12 cellular contexts compared by ENCODE assay signal in the genomic region with DNA sequence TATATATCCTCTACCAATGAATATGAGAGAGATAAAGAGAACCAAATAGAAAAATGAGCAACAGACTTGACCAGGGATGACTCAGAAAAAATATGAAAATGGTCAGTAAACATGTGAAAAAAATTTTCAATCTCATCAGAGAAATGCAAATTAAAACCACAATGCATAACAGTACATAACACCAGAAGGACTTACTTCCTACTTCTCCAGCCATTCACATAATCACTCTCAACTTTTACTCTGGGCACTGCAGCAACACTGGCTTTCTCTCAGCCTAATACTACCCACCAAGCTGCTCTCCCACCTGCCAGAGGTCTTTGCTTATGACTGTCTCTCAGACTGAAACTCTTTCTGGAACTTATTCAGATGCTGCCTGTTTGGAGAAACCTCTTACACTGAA. TPM values are rescaled to one million over a fixed set of nuclear protein-coding genes. Genes with fewer than 3 reads are reported as not detected.
DNase-seq lines count a peak whose midpoint lies in the region; ATAC-seq and TF ChIP-seq lines count a peak whose summit lies in the region.
"Had no signal": no experiment of that assay in that cellular context is flagged by ENCODE, and none has a peak within 500 bp of the region (broad histone marks: within the 10 kb centered on the region; RNA-seq: fewer than 3 reads in every experiment).

No MANE protein-coding gene starts in this region.

- no peak overlapping the region for H3K27ac ChIP-seq in A673 (ENCODE audit: low read depth, low read length, poor library complexity, severe bottlenecking)
- no peak overlapping the region for H3K27ac ChIP-seq in substantia nigra (ENCODE audit: low read depth, low read length, poor library complexity, severe bottlenecking)
- H3K27ac ChIP-seq: left ventricle myocardium inferior, right lobe of liver, VCaP had no signal

- TF ChIP-seq CTCF in A673 (conservative IDR thresholded peaks at IDR 0.05; ENCODE audit: low read depth, low read length) = no peak

- POLR2A ChIA-PET in A673 (lab: Charles Lee; ENCODE audit: low non-redundant PET) = no interaction called here

- intact Hi-C loops in A673 (cut with micrococcal nuclease; ENCODE audit: unreplicated experiment) = no loop called here

- H3K36me3 ChIP-seq in A673 (ENCODE audit: insufficient read depth, low read length, poor library complexity, severe bottlenecking) = no peaks in the 10 kb centered on the region
- H3K36me3 ChIP-seq: left ventricle myocardium inferior, right lobe of liver had no signal

- no TSS peak for BruUV-seq in A673 (replicated peaks; lab: Mats Ljungman, UMichigan)

- ATAC-seq in GM18868 (IDR thresholded peaks at IDR 0.05; ENCODE audit: unreplicated experiment) (peak; percentile 100), GM21619 (IDR thresholded peaks at IDR 0.05; ENCODE audit: unreplicated experiment) (peak; percentile 99), HG03280 (IDR thresholded peaks at IDR 0.05; ENCODE audit: unreplicated experiment) (peak; percentile 97)
- ATAC-seq: right lobe of liver had no signal

- no peaks in the 10 kb centered on the region for H3K27me3 ChIP-seq in A673 (replicated peaks; ENCODE audit: insufficient read depth, low read depth, low read length, poor library complexity)
- H3K27me3 ChIP-seq: right lobe of liver had no signal

- no peak overlapping the region for H3K4me3 ChIP-seq in A673 (ENCODE audit: low read depth, low read length, poor library complexity, severe bottlenecking)
- H3K4me3 ChIP-seq: left ventricle myocardium inferior, right lobe of liver had no signal

- CTCF ChIA-PET in A673 (lab: Charles Lee) = no interaction called here

- no peaks in the 10 kb centered on the region for H3K9me3 ChIP-seq in A673 (ENCODE audit: low read depth, low read length, poor library complexity, severe bottlenecking)
- H3K9me3 ChIP-seq: left ventricle myocardium inferior, right lobe of liver had no signal

- H3K4me1 ChIP-seq in A673 (ENCODE audit: insufficient read depth, low read length, poor library complexity, severe bottlenecking) = peaks cover 8% of the 10 kb centered on the region
- H3K4me1 ChIP-seq: right lobe of liver had no signal

- DNase-seq in germinal center (ENCODE audit: low spot score) (peak; percentile 7), A673 (ENCODE audit: low spot score) (no peak), DMS79 (lab: John Stamatoyannopoulos, UW) (no peak), substantia nigra (lab: John Stamatoyannopoulos, UW) (no peak)
- DNase-seq in activated effector memory CD4-positive, alpha-beta T cell treated with Interleukin-2 at 50 U/mL for 16 hours = no peak
- DNase-seq: activated naive CD4-positive, alpha-beta T cell treated with Interleukin-2 at 50 U/mL for 16 hours; left ventricle myocardium inferior; right lobe of liver had no signal

RNA-seq across cellular contexts. Expression of a gene that starts 49.4 kb away (rescaled TPM):
- 25.7 and 29.2 TPM in 2 replicates for total RNA-seq in A673 (2021)
